Comparison of ENCODE assay signal across 25 cellular contexts in genomic region chr5:43675357-43675756, GRCh38.
"Had no signal": no experiment of that assay in that cellular context is flagged by ENCODE, and none has a peak within 500 bp of the region (broad histone marks: within the 10 kb centered on the region; RNA-seq: fewer than 3 reads in every experiment).

No MANE protein-coding gene starts in this region.

- H3K4me1 ChIP-seq: prostate gland, uterus had no signal

- H3K9me3 ChIP-seq: left ventricle myocardium inferior, ovary, prostate gland, tibial nerve, uterus had no signal

- H3K36me3 ChIP-seq: ovary, prostate gland, uterus had no signal

- H3K4me3 ChIP-seq: left ventricle myocardium inferior, lung, ovary, prostate gland, smooth muscle cell, tibial nerve, uterus had no signal

- H3K4me2 ChIP-seq: smooth muscle cell had no signal

- H3K27me3 ChIP-seq: ovary, tibial nerve, uterus had no signal

- DNase-seq: hypothalamus; immature natural killer cell; islet precursor cell; left ventricle myocardium inferior; mesendoderm; naive thymus-derived CD4-positive, alpha-beta T cell; ovary; posterior cingulate gyrus; retina; right cardiac atrium; stimulated activated CD4-positive, alpha-beta T cell treated with anti-CD3 and anti-CD28 coated beads, Interleukin-1b, Interleukin-23, amount 100 ng/mL, for 48 hours; stimulated activated CD4-positive, alpha-beta T cell treated with anti-CD3 and anti-CD28 coated beads, Interleukin-2, amount 100 ng/mL, for 48 hours; stimulated activated CD4-positive, alpha-beta T cell treated with anti-CD3 and anti-CD28 coated beads, Interleukin-4, amount 100 ng/mL, for 4 hours; stimulated activated CD8-positive, alpha-beta memory T cell treated with anti-CD3 and anti-CD28 coated beads, Interleukin-4, amount 100 ng/mL, for 48 hours; stimulated activated naive CD4-positive, alpha-beta T cell treated with Interleukin-2 at 50 U/mL for 16 hours; stimulated activated naive CD8-positive, alpha-beta T cell treated with anti-CD3 and anti-CD28 coated beads, Interleukin-15, amount 100 ng/mL, for 72 hours; substantia nigra; uterus had no signal

- H3K27ac ChIP-seq: left ventricle myocardium inferior, ovary, prostate gland, tibial nerve, uterus had no signal

- ATAC-seq: naive thymus-derived CD4-positive, alpha-beta T cell; natural killer cell treated with Interleukin-12 subunit alpha and Interleukin-12 subunit beta and Interleukin-15 and Interleukin-18, amount 100 ng/mL, for 72 hours; right cardiac atrium; sciatic nerve; stimulated activated memory B cell treated with anti-CD40 and anti-IgM and Interleukin-4, amounts not matched to agents 10 μg/mL and 1 μg/mL and 100 μg/mL, for 72 hours had no signal
